Comparison of ENCODE assay signal across 2 cellular contexts in the genomic region with DNA sequence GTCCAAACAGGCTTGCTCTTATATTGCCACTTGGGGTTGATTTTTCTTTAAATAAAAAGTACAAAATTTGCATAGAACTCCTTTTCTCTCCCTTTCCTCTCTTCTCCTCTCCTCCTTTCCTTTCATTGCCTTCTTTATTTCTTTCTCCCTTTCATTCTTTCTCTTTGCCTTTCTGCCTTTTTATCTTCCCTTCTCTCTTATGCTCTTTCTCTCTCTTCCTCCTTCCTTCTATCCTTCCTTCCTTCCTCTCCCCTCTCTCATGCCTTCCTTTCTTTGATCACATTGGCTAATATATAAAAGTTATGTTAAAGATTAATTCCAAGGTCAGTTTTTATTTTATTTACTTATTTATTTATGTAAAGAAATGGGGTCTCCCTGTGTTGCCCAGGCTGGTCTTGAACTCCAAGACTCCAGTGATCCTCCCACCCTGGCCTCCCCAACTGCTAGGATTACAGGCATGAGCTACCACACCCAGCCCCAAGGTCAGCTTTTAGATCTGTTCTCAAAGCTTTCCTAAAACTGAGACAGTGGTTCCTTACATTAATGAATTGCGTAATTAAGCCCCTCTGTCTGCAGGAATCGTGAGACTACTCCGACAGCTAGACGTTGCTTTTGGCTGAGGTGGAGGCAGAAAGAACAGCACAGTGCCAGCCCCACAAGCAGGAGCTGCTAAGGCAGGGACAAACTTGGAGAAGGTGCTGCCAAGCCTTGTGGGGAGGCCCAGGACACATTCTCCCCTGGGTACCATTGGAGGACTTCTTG.
TF ChIP-seq lines count a peak whose summit lies in the region.

No MANE protein-coding gene starts in this region.

TF ChIP-seq in IMR-90, 13 proteins besides CTCF, POLR2A, EP300 and RAD21:
- TF ChIP-seq CEBPB (IDR thresholded peaks at IDR 0.05; ENCODE audit: low read depth, low read length) (peak; percentile 64), SMC3 (IDR thresholded peaks at IDR 0.05; ENCODE audit: low read depth, low read length) (no peak)

TF ChIP-seq in H1, 55 proteins besides CTCF, POLR2A, EP300 and RAD21:
- TF ChIP-seq POU5F1 (IDR thresholded peaks at IDR 0.05; ENCODE audit: low read depth, low read length) (no peak), CEBPB (IDR thresholded peaks at IDR 0.05; ENCODE audit: low read depth, low read length) (0 out of 2 replicates have a peak, but pooled peaks have one; percentile 38)
TF ChIP-seq in H1: peak in this region for 1.
